24 cellular contexts compared by ENCODE assay signal in genomic region chr1:31991202-31991601, GRCh38.
"Had no signal": no experiment of that assay in that cellular context is flagged by ENCODE, and none has a peak within 500 bp of the region (broad histone marks: within the 10 kb centered on the region; RNA-seq: fewer than 3 reads in every experiment).

No MANE protein-coding gene starts in this region.

- H3K27ac ChIP-seq: esophagus squamous epithelium, hepatocyte, left lung, neural progenitor cell, spleen, tibial artery had no signal

- H3K9me3 ChIP-seq: esophagus squamous epithelium, left lung, spleen, tibial artery had no signal

- H3K4me3 ChIP-seq: esophagus squamous epithelium, hepatocyte, left lung, neural progenitor cell, spleen, tibial artery had no signal

- H2AFZ ChIP-seq: hepatocyte, neural progenitor cell had no signal

- H3K9me3 Mint-ChIP-seq: activated naive CD8-positive, alpha-beta T cell treated with anti-CD3 and anti-CD28 coated beads for 36 hours; activated T-cell treated with anti-CD3 and anti-CD28 coated beads, Interleukin-2, amount 50 U/mL, for 4 hours; activated T-helper 2 cell treated with anti-CD3 and anti-CD28 coated beads, Interferon-gamma antibody, Interleukin-2, Interleukin-4, amounts not matched to agents 10 μg/mL and 5 μg/mL and 100 μg/mL, durations not matched to agents 14 hours and 24 hours and 36 hours; endodermal cell; immature natural killer cell; mesothelial cell of epicardium; naive thymus-derived CD8-positive, alpha-beta T cell; neural progenitor cell had no signal

- DNase-seq: activated CD4-positive, alpha-beta T cell treated with anti-CD3 and anti-CD28 coated beads, Interleukin-2, amount 50 U/mL, for 48 hours; activated CD8-positive, alpha-beta memory T cell treated with anti-CD3 and anti-CD28 coated beads, Interleukin-2, amount 50 U/mL, for 48 hours; activated naive CD4-positive, alpha-beta T cell; activated naive CD8-positive, alpha-beta T cell treated with anti-CD3 and anti-CD28 coated beads for 36 hours; activated T-cell treated with anti-CD3 and anti-CD28 coated beads, Interleukin-2, amount 50 U/mL, for 4 hours; cortex of kidney; endodermal cell; esophagus squamous epithelium; glutamatergic neuron; immature natural killer cell; left lung; mammary epithelial cell; naive thymus-derived CD8-positive, alpha-beta T cell; posterior cingulate gyrus; spleen; stimulated activated CD4-positive, alpha-beta T cell treated with anti-CD3 and anti-CD28 coated beads, Interleukin-4, amount 100 ng/mL, for 24 hours; stimulated activated naive CD4-positive, alpha-beta T cell treated with Interleukin-2 at 50 U/mL for 16 hours; T-helper 1 cell; T-helper 9 cell; tibial artery had no signal

- H3K36me3 Mint-ChIP-seq: activated naive CD8-positive, alpha-beta T cell treated with anti-CD3 and anti-CD28 coated beads for 36 hours; immature natural killer cell; mesothelial cell of epicardium; naive thymus-derived CD8-positive, alpha-beta T cell; neural progenitor cell had no signal

- H3K4me1 ChIP-seq: esophagus squamous epithelium, left lung, neural progenitor cell had no signal

- H3K4me2 ChIP-seq: hepatocyte, neural progenitor cell had no signal

- H3K27ac Mint-ChIP-seq: activated naive CD8-positive, alpha-beta T cell treated with anti-CD3 and anti-CD28 coated beads for 36 hours; activated T-helper 2 cell treated with anti-CD3 and anti-CD28 coated beads, Interferon-gamma antibody, Interleukin-2, Interleukin-4, amounts not matched to agents 10 μg/mL and 5 μg/mL and 100 μg/mL, durations not matched to agents 14 hours and 24 hours and 36 hours; endodermal cell; mesothelial cell of epicardium; naive thymus-derived CD8-positive, alpha-beta T cell; neural progenitor cell had no signal

- H3K4me3 Mint-ChIP-seq: activated naive CD8-positive, alpha-beta T cell treated with anti-CD3 and anti-CD28 coated beads for 36 hours; activated T-cell treated with anti-CD3 and anti-CD28 coated beads, Interleukin-2, amount 50 U/mL, for 4 hours; endodermal cell; immature natural killer cell; mesothelial cell of epicardium; naive thymus-derived CD8-positive, alpha-beta T cell; neural progenitor cell had no signal

- H3K9ac ChIP-seq: neural progenitor cell had no signal

- H3K4me1 Mint-ChIP-seq: mesothelial cell of epicardium had no signal

- ATAC-seq: left lung; naive thymus-derived CD8-positive, alpha-beta T cell had no signal

- H3K36me3 ChIP-seq: esophagus squamous epithelium, left lung, neural progenitor cell, spleen, tibial artery had no signal

- H3K27me3 Mint-ChIP-seq: activated naive CD8-positive, alpha-beta T cell treated with anti-CD3 and anti-CD28 coated beads for 36 hours; naive thymus-derived CD8-positive, alpha-beta T cell had no signal

- H3K79me2 ChIP-seq: hepatocyte had no signal

- H3K27me3 ChIP-seq: esophagus squamous epithelium, hepatocyte, left lung, neural progenitor cell, spleen, tibial artery had no signal
